In the genomic region with DNA sequence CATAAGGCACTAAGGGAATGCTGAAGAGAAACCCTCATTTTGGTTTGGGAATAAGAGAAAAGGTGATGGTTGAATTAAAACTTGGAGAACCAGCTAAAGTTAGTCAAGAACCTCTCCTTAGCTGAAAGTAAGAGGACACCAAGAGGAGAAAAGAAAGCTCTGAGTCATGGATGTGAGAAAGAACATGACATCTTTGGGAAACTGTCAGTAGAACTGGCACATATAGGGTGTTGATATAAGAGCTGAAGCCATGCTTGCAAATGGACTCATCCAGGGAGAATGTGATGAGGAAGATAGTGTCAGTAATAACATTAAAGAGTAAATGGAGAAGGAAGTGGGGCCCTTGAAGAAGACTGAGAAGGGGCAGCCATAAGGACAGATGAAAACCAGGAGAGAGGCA, we compare ENCODE assay signal across 21 cellular contexts. TPM values are rescaled to one million over a fixed set of nuclear protein-coding genes. Genes with fewer than 3 reads are reported as not detected.
DNase-seq lines count a peak whose midpoint lies in the region; ATAC-seq and TF ChIP-seq lines count a peak whose summit lies in the region.
"Had no signal": no experiment of that assay in that cellular context is flagged by ENCODE, and none has a peak within 500 bp of the region (broad histone marks: within the 10 kb centered on the region; RNA-seq: fewer than 3 reads in every experiment).

No MANE protein-coding gene starts in this region.

- H3K4me2 ChIP-seq in GM23338, result no peak overlapping the region

- no peaks in the 10 kb centered on the region for H3K27me3 Mint-ChIP-seq in T-helper 2 cell treated with Interferon-gamma antibody and Interleukin-4, amounts not matched to agents 5 μg/mL and 100 μg/mL, for 36 hours (ENCODE audit: low read depth)
- H3K27me3 Mint-ChIP-seq in CD4-positive, alpha-beta T cell, result no peaks in the 10 kb centered on the region
- no peaks in the 10 kb centered on the region for H3K27me3 Mint-ChIP-seq in activated T-helper 1 cell treated with anti-CD3 and anti-CD28 coated beads, Interleukin-12 subunit alpha, Interleukin-12 subunit beta, Interleukin-2, Interleukin-4 antibody, amounts not matched to agents 30 ng/mL and 10 ng/mL and 1 ng/mL, durations not matched to agents 14 hours and 24 hours and 36 hours (ENCODE audit: insufficient read depth)
- H3K27me3 Mint-ChIP-seq in GM23338 (ENCODE audit: insufficient read depth, low read depth, poor library complexity), result peaks cover 2% of the 10 kb centered on the region
- H3K27me3 Mint-ChIP-seq: B cell had no signal

- intact Hi-C loops in CD4-positive, alpha-beta T cell (cut with DNase I, micrococcal nuclease), result no loop called here
- intact Hi-C loops in activated T-helper 1 cell treated with anti-CD3 and anti-CD28 coated beads, Interleukin-12 subunit alpha, Interleukin-12 subunit beta, Interleukin-2, Interleukin-4 antibody, amounts not matched to agents 30 ng/mL and 10 ng/mL and 1 ng/mL, durations not matched to agents 14 hours and 24 hours and 36 hours (cut with micrococcal nuclease), result loop anchor here (2.0 kb wide), 1 partner anchor 18 kb away; no protein-coding TSS in a partner anchor

- H3K4me3 ChIP-seq in fibroblast of mammary gland (ENCODE audit: control insufficient read depth, low read depth, low read length) (no peak overlapping the region), GM23338 (no peak overlapping the region)

- H3K4me1 Mint-ChIP-seq in T-helper 2 cell treated with Interferon-gamma antibody and Interleukin-4, amounts not matched to agents 5 μg/mL and 100 μg/mL, for 36 hours (ENCODE audit: low read depth), result peaks cover 51% of the 10 kb centered on the region
- H3K4me1 Mint-ChIP-seq in CD4-positive, alpha-beta T cell (ENCODE audit: low read depth), result peaks cover 76% of the 10 kb centered on the region
- H3K4me1 Mint-ChIP-seq in activated T-helper 1 cell treated with anti-CD3 and anti-CD28 coated beads, Interleukin-12 subunit alpha, Interleukin-12 subunit beta, Interleukin-2, Interleukin-4 antibody, amounts not matched to agents 30 ng/mL and 10 ng/mL and 1 ng/mL, durations not matched to agents 14 hours and 24 hours and 36 hours (ENCODE audit: low read depth), result peaks cover 64% of the 10 kb centered on the region
- H3K4me1 Mint-ChIP-seq in GM23338, result peaks cover 4% of the 10 kb centered on the region; the same call in 2 of the 3 replicates

- peaks cover 2% of the 10 kb centered on the region; the same call in 1 of the 2 replicates for H3K9me2 ChIP-seq in GM23338 (ENCODE audit: insufficient read depth)

- no peak overlapping the region for H3K4me3 Mint-ChIP-seq in T-helper 2 cell treated with Interferon-gamma antibody and Interleukin-4, amounts not matched to agents 5 μg/mL and 100 μg/mL, for 36 hours
- H3K4me3 Mint-ChIP-seq in CD4-positive, alpha-beta T cell, result no peak overlapping the region
- no peak overlapping the region for H3K4me3 Mint-ChIP-seq in activated T-helper 1 cell treated with anti-CD3 and anti-CD28 coated beads, Interleukin-12 subunit alpha, Interleukin-12 subunit beta, Interleukin-2, Interleukin-4 antibody, amounts not matched to agents 30 ng/mL and 10 ng/mL and 1 ng/mL, durations not matched to agents 14 hours and 24 hours and 36 hours
- no peak overlapping the region for H3K4me3 Mint-ChIP-seq in GM23338
- H3K4me3 Mint-ChIP-seq: B cell had no signal

- POLR2A ChIA-PET in CD4-positive, alpha-beta T cell (lab: Charles Lee), result no interaction called here

- no peak for ATAC-seq in CD4-positive, alpha-beta T cell (ENCODE audit: poor library complexity)
- ATAC-seq in GM23338, result no peak
- ATAC-seq: esophagus mucosa, Right ventricle myocardium inferior had no signal

- no peaks in the 10 kb centered on the region for H3K4me1 ChIP-seq in GM23338 (ENCODE audit: insufficient read depth)

- CTCF ChIA-PET in CD4-positive, alpha-beta T cell (lab: Charles Lee), result interaction anchor here (1.6 kb wide), 1 partner anchor 32 kb away, joined by 3 read pairs; no protein-coding TSS in a partner anchor

- H3K9me3 Mint-ChIP-seq in T-helper 2 cell treated with Interferon-gamma antibody and Interleukin-4, amounts not matched to agents 5 μg/mL and 100 μg/mL, for 36 hours, result no peaks in the 10 kb centered on the region
- no peaks in the 10 kb centered on the region for H3K9me3 Mint-ChIP-seq in CD4-positive, alpha-beta T cell
- no peaks in the 10 kb centered on the region for H3K9me3 Mint-ChIP-seq in activated T-helper 1 cell treated with anti-CD3 and anti-CD28 coated beads, Interleukin-12 subunit alpha, Interleukin-12 subunit beta, Interleukin-2, Interleukin-4 antibody, amounts not matched to agents 30 ng/mL and 10 ng/mL and 1 ng/mL, durations not matched to agents 14 hours and 24 hours and 36 hours
- no peaks in the 10 kb centered on the region for H3K9me3 Mint-ChIP-seq in GM23338

- no peaks in the 10 kb centered on the region for H4K20me1 ChIP-seq in GM23338 (replicated peaks; ENCODE audit: insufficient read depth)

- peak overlapping the region; percentile 5 for H3K27ac Mint-ChIP-seq in T-helper 2 cell treated with Interferon-gamma antibody and Interleukin-4, amounts not matched to agents 5 μg/mL and 100 μg/mL, for 36 hours
- H3K27ac Mint-ChIP-seq in CD4-positive, alpha-beta T cell, result peak overlapping the region; percentile 53
- H3K27ac Mint-ChIP-seq in activated T-helper 1 cell treated with anti-CD3 and anti-CD28 coated beads, Interleukin-12 subunit alpha, Interleukin-12 subunit beta, Interleukin-2, Interleukin-4 antibody, amounts not matched to agents 30 ng/mL and 10 ng/mL and 1 ng/mL, durations not matched to agents 14 hours and 24 hours and 36 hours, result peak overlapping the region; percentile 32
- H3K27ac Mint-ChIP-seq in GM23338, result no peak overlapping the region
- H3K27ac Mint-ChIP-seq: B cell had no signal

- TF ChIP-seq CTCF in CD4-positive, alpha-beta T cell (IDR thresholded peaks at IDR 0.05), result no peak
- no peak for TF ChIP-seq CTCF in fibroblast of mammary gland (conservative IDR thresholded peaks at IDR 0.05; ENCODE audit: control insufficient read depth, insufficient read depth, low read depth, low read length)
- TF ChIP-seq CTCF in GM23338 (conservative IDR thresholded peaks at IDR 0.05; ENCODE audit: low read depth in 2 of 2), result no peak

- no peaks in the 10 kb centered on the region for H3K27me3 ChIP-seq in CD4-positive, alpha-beta T cell (ENCODE audit: control insufficient read depth, insufficient read depth, low read length)
- H3K27me3 ChIP-seq in GM23338 (ENCODE audit: insufficient read depth), result no peaks in the 10 kb centered on the region

- peaks cover 72% of the 10 kb centered on the region for H3K36me3 Mint-ChIP-seq in T-helper 2 cell treated with Interferon-gamma antibody and Interleukin-4, amounts not matched to agents 5 μg/mL and 100 μg/mL, for 36 hours (ENCODE audit: low read depth)
- peaks cover 75% of the 10 kb centered on the region for H3K36me3 Mint-ChIP-seq in CD4-positive, alpha-beta T cell (ENCODE audit: low read depth)
- peaks cover 62% of the 10 kb centered on the region for H3K36me3 Mint-ChIP-seq in activated T-helper 1 cell treated with anti-CD3 and anti-CD28 coated beads, Interleukin-12 subunit alpha, Interleukin-12 subunit beta, Interleukin-2, Interleukin-4 antibody, amounts not matched to agents 30 ng/mL and 10 ng/mL and 1 ng/mL, durations not matched to agents 14 hours and 24 hours and 36 hours (ENCODE audit: low read depth)
- no peaks in the 10 kb centered on the region for H3K36me3 Mint-ChIP-seq in GM23338 (ENCODE audit: low read depth)

- DNase-seq in T-helper 2 cell treated with Interferon-gamma antibody and Interleukin-4, amounts not matched to agents 5 μg/mL and 100 μg/mL, for 36 hours (ENCODE audit: low spot score), result no peak
- DNase-seq in T-helper 2 cell (no peak), fibroblast of mammary gland (ENCODE audit: low read depth) (peak; percentile 52), NCI-H82 (lab: John Stamatoyannopoulos, UW) (no peak), NCI-H1694 (lab: John Stamatoyannopoulos, UW) (no peak), GM23338 (ENCODE audit: low spot score) (no peak)
- DNase-seq in CD4-positive, alpha-beta T cell, result no peak
- no peak for DNase-seq in activated T-helper 1 cell treated with anti-CD3 and anti-CD28 coated beads, Interleukin-12 subunit alpha, Interleukin-12 subunit beta, Interleukin-2, Interleukin-4 antibody, amounts not matched to agents 30 ng/mL and 10 ng/mL and 1 ng/mL, durations not matched to agents 14 hours and 24 hours and 36 hours (ENCODE audit: low spot score)
- DNase-seq: 8988T; anterior cingulate cortex; central memory CD4-positive, alpha-beta T cell; kidney; NCI-H1436; NCI-H2171 treated with DMSO at 0.1 percent for 48 hours; NCI-H69; retina; stimulated activated CD4-positive, alpha-beta T cell treated with anti-CD3 and anti-CD28 coated beads, Interleukin-12 subunit alpha, Interleukin-12 subunit beta, amount 100 ng/mL, for 4 hours; substantia nigra had no signal

- no peak overlapping the region for H2AFZ ChIP-seq in GM23338

- no peaks in the 10 kb centered on the region for H3K36me3 ChIP-seq in GM23338 (ENCODE audit: insufficient read depth)

- H3K27ac ChIP-seq in CD4-positive, alpha-beta T cell (ENCODE audit: low read depth, low read length), result no peak overlapping the region
- no peak overlapping the region for H3K27ac ChIP-seq in GM23338 (ENCODE audit: low read depth)

- no peaks in the 10 kb centered on the region for H3K79me2 ChIP-seq in GM23338 (replicated peaks; ENCODE audit: insufficient read depth)

- no peaks in the 10 kb centered on the region for H3K9me3 ChIP-seq in CD4-positive, alpha-beta T cell (ENCODE audit: control insufficient read depth, low read length)

- H3F3A ChIP-seq in GM23338 (replicated peaks; ENCODE audit: low read depth), result no peaks in the 10 kb centered on the region

RNA-seq across cellular contexts. Expression of a gene that starts 54.3 kb away (rescaled TPM):
- total RNA-seq in CD4-positive, alpha-beta T cell, result 10 to 100 TPM; 28.4 to 30.2 TPM
- 64.3 and 66.1 TPM in 2 replicates for total RNA-seq in activated T-helper 1 cell treated with anti-CD3 and anti-CD28 coated beads, Interleukin-12 subunit alpha, Interleukin-12 subunit beta, Interleukin-2, Interleukin-4 antibody, amounts not matched to agents 30 ng/mL and 10 ng/mL and 1 ng/mL, durations not matched to agents 14 hours and 24 hours and 36 hours
- total RNA-seq in GM23338 (2014; rRNA removed; shearing (Covaris generic)), result 2.6 and 3.9 TPM in 2 replicates
- polyA plus RNA-seq in GM23338 (2016; fragmentation: Nextera tagmentation; extraction: Ambion mirVana), result 0.78 and 0.89 TPM in 2 replicates
